11 cellular contexts compared by ENCODE assay signal in genomic region chr14:70981005-70981952, GRCh38.
DNase-seq lines count a peak whose midpoint lies in the region; ATAC-seq, FAIRE-seq and TF ChIP-seq lines count a peak whose summit lies in the region.
"Had no signal": no experiment of that assay in that cellular context is flagged by ENCODE, and none has a peak within 500 bp of the region (broad histone marks: within the 10 kb centered on the region; RNA-seq: fewer than 3 reads in every experiment).

No MANE protein-coding gene starts in this region.

- H3K4me3 ChIP-seq in bronchial epithelial cell (ENCODE audit: low read depth, low read length), result no peak overlapping the region
- H3K4me3 ChIP-seq in pancreas, result no peak overlapping the region
- H3K4me3 ChIP-seq: cardiac muscle cell had no signal

- H3K4me3 Mint-ChIP-seq in activated CD8-positive, alpha-beta memory T cell treated with anti-CD3 and anti-CD28 coated beads, Interleukin-2, amount 10 ng/mL, durations not matched to agents 7 days and 5 days, result peak overlapping the region; percentile 22
- H3K4me3 Mint-ChIP-seq: activated B cell treated with CpG ODN at 0.5 μM for 24 hours had no signal

- WGBS in pancreas, 2 donors, result 43 to 44% methylated on average over 6 of the region's 6 CpGs

- FAIRE-seq in bronchial epithelial cell (lab: Jason Lieb, UNC), result no peak
- peak; percentile 17 for FAIRE-seq in pancreas (lab: Jason Lieb, UNC)

- H3K9me3 Mint-ChIP-seq in activated CD8-positive, alpha-beta memory T cell treated with anti-CD3 and anti-CD28 coated beads, Interleukin-2, amount 10 ng/mL, durations not matched to agents 7 days and 5 days (ENCODE audit: low read depth), result no peaks in the 10 kb centered on the region
- H3K9me3 Mint-ChIP-seq: activated B cell treated with CpG ODN at 0.5 μM for 24 hours had no signal

- H3K27me3 ChIP-seq in bronchial epithelial cell (ENCODE audit: control insufficient read depth, insufficient read depth, low read length) (no peaks in the 10 kb centered on the region), pancreas (no peaks in the 10 kb centered on the region)
- H3K27me3 ChIP-seq: cardiac muscle cell had no signal

- no peak overlapping the region for H3K27ac ChIP-seq in pancreas
- H3K27ac ChIP-seq: cardiac muscle cell had no signal

- peak; percentile 72 for ATAC-seq in activated CD8-positive, alpha-beta memory T cell treated with anti-CD3 and anti-CD28 coated beads, Interleukin-2, amount 10 ng/mL, durations not matched to agents 7 days and 5 days
- ATAC-seq in pancreas, result peak in 2 of 4 donors; percentile 35 to 36
- no peak for ATAC-seq in GM21515 (IDR thresholded peaks at IDR 0.05; ENCODE audit: unreplicated experiment)

- peaks cover 30% of the 10 kb centered on the region for H3K4me1 Mint-ChIP-seq in activated CD8-positive, alpha-beta memory T cell treated with anti-CD3 and anti-CD28 coated beads, Interleukin-2, amount 10 ng/mL, durations not matched to agents 7 days and 5 days

- H3K27ac Mint-ChIP-seq in activated CD8-positive, alpha-beta memory T cell treated with anti-CD3 and anti-CD28 coated beads, Interleukin-2, amount 10 ng/mL, durations not matched to agents 7 days and 5 days, result peak overlapping the region; percentile 80
- H3K27ac Mint-ChIP-seq: activated B cell treated with CpG ODN at 0.5 μM for 24 hours had no signal

- intact Hi-C loops in pancreas (cut with DNase I), result no loop called here

- H3K27me3 Mint-ChIP-seq in activated CD8-positive, alpha-beta memory T cell treated with anti-CD3 and anti-CD28 coated beads, Interleukin-2, amount 10 ng/mL, durations not matched to agents 7 days and 5 days, result no peaks in the 10 kb centered on the region
- H3K27me3 Mint-ChIP-seq: activated B cell treated with CpG ODN at 0.5 μM for 24 hours had no signal

- H3K9me3 ChIP-seq in pancreas, result no peaks in the 10 kb centered on the region

- DNase-seq in activated CD8-positive, alpha-beta memory T cell treated with anti-CD3 and anti-CD28 coated beads, Interleukin-2, amount 10 ng/mL, durations not matched to agents 7 days and 5 days, result no peak
- DNase-seq in activated CD8-positive, alpha-beta memory T cell treated with anti-CD3 and anti-CD28 coated beads for 24 hours, result no peak
- DNase-seq in NOMO-1 (lab: John Stamatoyannopoulos, UW; ENCODE audit: unreplicated experiment in 2 of 2) (peak; percentile 31 to 79), bronchial epithelial cell (ENCODE audit: low read depth) (peak; percentile 18), pancreas (no peak), NCI-H2107 treated with DMSO at 0.1 percent for 48 hours (lab: John Stamatoyannopoulos, UW; ENCODE audit: unreplicated experiment) (no peak), globus pallidus (ENCODE audit: low spot score) (no peak)
- DNase-seq: activated B cell treated with CpG ODN at 0.5 μM for 24 hours, head of caudate nucleus had no signal

- H3K36me3 ChIP-seq in bronchial epithelial cell (ENCODE audit: control insufficient read depth, insufficient read depth, low read length), result peaks cover 5% of the 10 kb centered on the region
- peaks cover 0 to 21% (median 17%) of the 10 kb centered on the region in 3 donors for H3K36me3 ChIP-seq in pancreas

- peaks cover 26% of the 10 kb centered on the region for H3K36me3 Mint-ChIP-seq in activated CD8-positive, alpha-beta memory T cell treated with anti-CD3 and anti-CD28 coated beads, Interleukin-2, amount 10 ng/mL, durations not matched to agents 7 days and 5 days

- TF ChIP-seq CTCF in bronchial epithelial cell (IDR thresholded peaks at IDR 0.05; ENCODE audit: insufficient read depth, low read length, severe bottlenecking) (no peak), pancreas (IDR thresholded peaks at IDR 0.05) (no peak)

- CTCF ChIA-PET in activated CD8-positive, alpha-beta memory T cell treated with anti-CD3 and anti-CD28 coated beads, Interleukin-2, amount 10 ng/mL, durations not matched to agents 7 days and 5 days (lab: Charles Lee), result interaction anchor here (1.0 to 6.2 kb wide), 6 partner anchors 9 to 164 kb away, joined by 3 to 29 read pairs (median 10); partner anchors contain the start of gene PCNX1

- H3K4me1 ChIP-seq in pancreas, result peaks cover 0 to 10% (median 0%) of the 10 kb centered on the region in 3 donors

Comparison
In these comparisons a context has a peak if more than half of its experiments do, and no peak if none do; other contexts are left out.
1. DNase-seq: peak in NOMO-1 (2 of 2) and bronchial epithelial cell (single experiment); none in activated CD8-positive, alpha-beta memory T cell treated with anti-CD3 and anti-CD28 coated beads, Interleukin-2, amount 10 ng/mL, durations not matched to agents 7 days and 5 days (single experiment), activated CD8-positive, alpha-beta memory T cell treated with anti-CD3 and anti-CD28 coated beads for 24 hours (single experiment), pancreas (0 of 6), NCI-H2107 treated with DMSO at 0.1 percent for 48 hours (single experiment) and globus pallidus (single experiment).